Comparison of ENCODE assay signal across 9 cellular contexts in the genomic region with DNA sequence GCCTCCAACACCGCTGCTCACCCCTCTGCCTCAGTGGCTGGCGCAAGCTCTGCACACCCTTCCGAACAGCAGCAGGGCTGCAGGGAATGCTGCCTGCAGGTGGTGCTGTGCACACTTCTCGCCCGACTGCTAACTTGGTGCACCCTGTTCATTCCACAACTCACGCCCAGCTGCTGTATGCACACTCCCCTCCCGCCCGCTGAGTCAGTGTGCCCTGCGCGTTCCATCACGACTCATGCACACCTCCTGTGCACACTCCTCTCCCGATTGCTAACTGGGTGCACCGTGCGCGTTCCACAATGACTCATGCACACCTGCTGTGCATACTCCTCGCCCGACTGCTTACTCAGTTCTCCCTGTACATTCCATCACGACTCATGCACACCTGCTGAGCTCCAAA.
DNase-seq lines count a peak whose midpoint lies in the region; ATAC-seq and TF ChIP-seq lines count a peak whose summit lies in the region.
"Had no signal": no experiment of that assay in that cellular context is flagged by ENCODE, and none has a peak within 500 bp of the region (broad histone marks: within the 10 kb centered on the region; RNA-seq: fewer than 3 reads in every experiment).

No MANE protein-coding gene starts in this region.

- TF ChIP-seq CTCF in coronary artery (IDR thresholded peaks at IDR 0.05): no peak

- no peak overlapping the region for H3K4me3 ChIP-seq in coronary artery
- H3K4me3 ChIP-seq: thoracic aorta had no signal

- H3K27ac ChIP-seq in coronary artery: no peak overlapping the region
- H3K27ac ChIP-seq: thoracic aorta had no signal

- peak; percentile 67 for ATAC-seq in GM18870 (IDR thresholded peaks at IDR 0.05; ENCODE audit: unreplicated experiment)
- ATAC-seq in HG03558 (IDR thresholded peaks at IDR 0.05; ENCODE audit: extremely low read depth, unreplicated experiment): peak; percentile 49

- peak; percentile 55 for DNase-seq in coronary artery (ENCODE audit: low spot score)
- DNase-seq in stimulated activated CD4-positive, alpha-beta T cell treated with anti-CD3 and anti-CD28 coated beads, Interleukin-4, amount 100 ng/mL, for 1 hour: peak; percentile 40
- DNase-seq in NCI-H510A (lab: John Stamatoyannopoulos, UW): no peak
- DNase-seq in T-helper 1 cell: no peak
- DNase-seq in activated CD8-positive, alpha-beta memory T cell treated with anti-CD3 and anti-CD28 coated beads for 24 hours: no peak
- DNase-seq: midbrain had no signal

Comparison
In these comparisons a context has a peak if more than half of its experiments do, and no peak if none do; other contexts are left out.
1. DNase-seq: peak in coronary artery (single experiment) and stimulated activated CD4-positive, alpha-beta T cell treated with anti-CD3 and anti-CD28 coated beads, Interleukin-4, amount 100 ng/mL, for 1 hour (single experiment); none in NCI-H510A (single experiment), T-helper 1 cell (0 of 5) and activated CD8-positive, alpha-beta memory T cell treated with anti-CD3 and anti-CD28 coated beads for 24 hours (single experiment).